Comparison of ENCODE assay signal across 1 cellular context in genomic region chr13:39385621-39386231, GRCh38.
TF ChIP-seq lines count a peak whose summit lies in the region.

No MANE protein-coding gene starts in this region.

TF ChIP-seq in HEK293, 187 proteins besides CTCF, POLR2A, EP300 and RAD21 (continued from another document and continues in another):
- TF ChIP-seq SP7 (tag by site-specific recombination; IDR thresholded peaks at IDR 0.05) = peak; percentile 86
- no peak for TF ChIP-seq MZF1 (tag by site-specific recombination; IDR thresholded peaks at IDR 0.05; ENCODE audit: borderline replicate concordance)
- no peak for TF ChIP-seq ZNF560 (tag by site-specific recombination; IDR thresholded peaks at IDR 0.05; ENCODE audit: borderline replicate concordance)
- TF ChIP-seq ZNF658 (tag by site-specific recombination; IDR thresholded peaks at IDR 0.05) = no peak
- TF ChIP-seq BCL6B (tag by site-specific recombination; IDR thresholded peaks at IDR 0.05) = peak; percentile 85
- no peak for TF ChIP-seq ZNF785 (tag by site-specific recombination; IDR thresholded peaks at IDR 0.05)
- no peak for TF ChIP-seq AEBP2 (tag by site-specific recombination; IDR thresholded peaks at IDR 0.05; ENCODE audit: borderline replicate concordance)
- TF ChIP-seq ZNF266 (tag by site-specific recombination; IDR thresholded peaks at IDR 0.05; ENCODE audit: low read depth) = no peak
- TF ChIP-seq GLIS2 (tag by site-specific recombination; IDR thresholded peaks at IDR 0.05) = no peak
- TF ChIP-seq ZNF2 (tag by site-specific recombination; IDR thresholded peaks at IDR 0.05) = peak; percentile 75; the same call in 1 of the 2 replicates
- TF ChIP-seq ZNF132 (tag by site-specific recombination; IDR thresholded peaks at IDR 0.05; ENCODE audit: borderline replicate concordance) = no peak
- 0 out of 2 replicates have a peak, but pooled peaks have one; percentile 8 for TF ChIP-seq ZNF426 (tag by site-specific recombination; IDR thresholded peaks at IDR 0.05)
- no peak for TF ChIP-seq ZNF645 (tag by site-specific recombination; IDR thresholded peaks at IDR 0.05)
- no peak for TF ChIP-seq ZNF473 (tag by site-specific recombination; IDR thresholded peaks at IDR 0.05)
- no peak for TF ChIP-seq ZBTB49 (tag by site-specific recombination; IDR thresholded peaks at IDR 0.05; ENCODE audit: low read depth)
- peak; percentile 84 for TF ChIP-seq SCRT2 (tag by site-specific recombination; IDR thresholded peaks at IDR 0.05)
- no peak for TF ChIP-seq MEIS1 (CRISPR knock-in tag; IDR thresholded peaks at IDR 0.05; ENCODE audit: borderline replicate concordance)
- TF ChIP-seq PRDM2 (tag by site-specific recombination; IDR thresholded peaks at IDR 0.05; ENCODE audit: borderline replicate concordance) = no peak
- peak; percentile 55; the same call in 1 of the 2 replicates for TF ChIP-seq KLF10 (tag by site-specific recombination; IDR thresholded peaks at IDR 0.05)
- no peak for TF ChIP-seq ZNF792 (tag by site-specific recombination; IDR thresholded peaks at IDR 0.05)
- TF ChIP-seq ZNF544 (tag by site-specific recombination; IDR thresholded peaks at IDR 0.05) = no peak
- TF ChIP-seq ZNF221 (tag by site-specific recombination; IDR thresholded peaks at IDR 0.05; ENCODE audit: borderline replicate concordance) = no peak
- TF ChIP-seq ZNF530 (tag by site-specific recombination; IDR thresholded peaks at IDR 0.05; ENCODE audit: low read depth) = no peak
- TF ChIP-seq ZIC2 (tag by site-specific recombination; IDR thresholded peaks at IDR 0.05) = peak; percentile 78
- TF ChIP-seq ZNF639 (tag by site-specific recombination; IDR thresholded peaks at IDR 0.05) = no peak; the same call in 1 of the 2 replicates
- TF ChIP-seq HIC1 (tag by site-specific recombination; IDR thresholded peaks at IDR 0.05) = no peak
- TF ChIP-seq ZNF48 (tag by site-specific recombination; IDR thresholded peaks at IDR 0.05) = no peak
- TF ChIP-seq ZNF354C (tag by site-specific recombination; IDR thresholded peaks at IDR 0.05; ENCODE audit: borderline replicate concordance, low read depth) = no peak
- TF ChIP-seq ZNF37A (tag by site-specific recombination; IDR thresholded peaks at IDR 0.05) = no peak
- TF ChIP-seq ZFP41 (tag by site-specific recombination; IDR thresholded peaks at IDR 0.05; ENCODE audit: borderline replicate concordance) = no peak
- no peak for TF ChIP-seq HOXA7 (CRISPR knock-in tag; IDR thresholded peaks at IDR 0.05; ENCODE audit: borderline replicate concordance)
- peak; percentile 92 for TF ChIP-seq OVOL3 (tag by site-specific recombination; IDR thresholded peaks at IDR 0.05)
- TF ChIP-seq ZNF341 (tag by site-specific recombination; IDR thresholded peaks at IDR 0.05; ENCODE audit: low read depth) = no peak
- peak; percentile 68 for TF ChIP-seq WT1 (tag by site-specific recombination; IDR thresholded peaks at IDR 0.05)
- peak; percentile 87 for TF ChIP-seq GFI1B (tag by site-specific recombination; IDR thresholded peaks at IDR 0.05)
- TF ChIP-seq KLF7 (tag by site-specific recombination; IDR thresholded peaks at IDR 0.05; ENCODE audit: borderline replicate concordance) = peak; percentile 80; the same call in 1 of the 2 replicates
- peak; percentile 88 for TF ChIP-seq IKZF3 (tag by site-specific recombination; IDR thresholded peaks at IDR 0.05)
- TF ChIP-seq ZNF23 (tag by site-specific recombination; IDR thresholded peaks at IDR 0.05; ENCODE audit: borderline replicate concordance) = no peak
- TF ChIP-seq ZNF19 (tag by site-specific recombination; IDR thresholded peaks at IDR 0.05; ENCODE audit: low read depth) = no peak
- TF ChIP-seq ZNF114 (tag by site-specific recombination; IDR thresholded peaks at IDR 0.05) = no peak
- TF ChIP-seq INSM2 (tag by site-specific recombination; IDR thresholded peaks at IDR 0.05) = peak; percentile 78
- TF ChIP-seq ZNF521 (tag by site-specific recombination; IDR thresholded peaks at IDR 0.05) = no peak
- TF ChIP-seq ZNF449 (tag by site-specific recombination; IDR thresholded peaks at IDR 0.05) = no peak
